1 cellular context compared by ENCODE assay signal in the genomic region with DNA sequence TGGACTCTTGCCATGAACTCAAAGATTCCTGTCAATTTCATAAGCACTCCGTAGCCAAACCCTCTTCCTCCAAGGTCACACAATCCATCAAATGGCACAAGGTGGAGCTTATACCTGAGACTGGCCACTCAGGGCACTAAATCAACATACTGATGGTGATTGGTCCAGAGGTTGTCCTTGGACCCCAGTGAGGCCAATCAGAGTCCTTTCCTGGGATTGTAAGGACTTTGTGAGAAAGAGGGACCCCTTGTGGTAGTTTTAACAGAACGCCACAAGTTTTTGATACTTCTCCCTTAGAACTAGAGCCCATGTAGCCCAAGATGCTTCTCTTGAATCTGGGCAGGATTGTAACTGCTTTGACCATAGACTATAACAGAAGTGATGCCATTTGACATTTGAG.
A peak's percentile ranks its signal among the peaks of the same experiment; 100 is the strongest.
TF ChIP-seq lines count a peak whose summit lies in the region.

No MANE protein-coding gene starts in this region.

TF ChIP-seq in K562, 482 proteins besides CTCF, POLR2A, EP300 and RAD21 (continued from another document):
- TF ChIP-seq PBX2 (CRISPR knock-in tag; IDR thresholded peaks at IDR 0.05; ENCODE audit: low read depth) (no peak), PBX2 (tag; conservative IDR thresholded peaks at IDR 0.05; ENCODE audit: low read depth) (0 out of 2 replicates have a peak, but pooled peaks have one; percentile 21), RFX1 (IDR thresholded peaks at IDR 0.05) (peak; percentile 57), GABPB2 (CRISPR knock-in tag; conservative IDR thresholded peaks at IDR 0.05) (no peak), ZBTB2 (IDR thresholded peaks at IDR 0.05) (no peak), SMC3 (conservative IDR thresholded peaks at IDR 0.05; ENCODE audit: insufficient read depth, low read depth, low read length) (peak; percentile 48; the same call in 1 of the 2 replicates), BCL6 (CRISPR knock-in tag; IDR thresholded peaks at IDR 0.05) (no peak), CC2D1A (IDR thresholded peaks at IDR 0.05) (no peak), MEIS2 (IDR thresholded peaks at IDR 0.05; ENCODE audit: partially characterized antibody) (peak; percentile 33), ASH1L (IDR thresholded peaks at IDR 0.05; ENCODE audit: borderline replicate concordance, low read depth, partially characterized antibody) (peak; percentile 46), FOS (IDR thresholded peaks at IDR 0.05; ENCODE audit: extremely low read depth, insufficient read length) (peak; percentile 65), RBM25 (IDR thresholded peaks at IDR 0.05; ENCODE audit: low read depth, low read length, severe bottlenecking) (peak; percentile 32), NFYB (IDR thresholded peaks at IDR 0.05; ENCODE audit: extremely low read depth, insufficient read length) (peak; percentile 60), CHCHD3 (CRISPR knock-in tag; IDR thresholded peaks at IDR 0.05) (no peak)
- TF ChIP-seq, protein P1, sequence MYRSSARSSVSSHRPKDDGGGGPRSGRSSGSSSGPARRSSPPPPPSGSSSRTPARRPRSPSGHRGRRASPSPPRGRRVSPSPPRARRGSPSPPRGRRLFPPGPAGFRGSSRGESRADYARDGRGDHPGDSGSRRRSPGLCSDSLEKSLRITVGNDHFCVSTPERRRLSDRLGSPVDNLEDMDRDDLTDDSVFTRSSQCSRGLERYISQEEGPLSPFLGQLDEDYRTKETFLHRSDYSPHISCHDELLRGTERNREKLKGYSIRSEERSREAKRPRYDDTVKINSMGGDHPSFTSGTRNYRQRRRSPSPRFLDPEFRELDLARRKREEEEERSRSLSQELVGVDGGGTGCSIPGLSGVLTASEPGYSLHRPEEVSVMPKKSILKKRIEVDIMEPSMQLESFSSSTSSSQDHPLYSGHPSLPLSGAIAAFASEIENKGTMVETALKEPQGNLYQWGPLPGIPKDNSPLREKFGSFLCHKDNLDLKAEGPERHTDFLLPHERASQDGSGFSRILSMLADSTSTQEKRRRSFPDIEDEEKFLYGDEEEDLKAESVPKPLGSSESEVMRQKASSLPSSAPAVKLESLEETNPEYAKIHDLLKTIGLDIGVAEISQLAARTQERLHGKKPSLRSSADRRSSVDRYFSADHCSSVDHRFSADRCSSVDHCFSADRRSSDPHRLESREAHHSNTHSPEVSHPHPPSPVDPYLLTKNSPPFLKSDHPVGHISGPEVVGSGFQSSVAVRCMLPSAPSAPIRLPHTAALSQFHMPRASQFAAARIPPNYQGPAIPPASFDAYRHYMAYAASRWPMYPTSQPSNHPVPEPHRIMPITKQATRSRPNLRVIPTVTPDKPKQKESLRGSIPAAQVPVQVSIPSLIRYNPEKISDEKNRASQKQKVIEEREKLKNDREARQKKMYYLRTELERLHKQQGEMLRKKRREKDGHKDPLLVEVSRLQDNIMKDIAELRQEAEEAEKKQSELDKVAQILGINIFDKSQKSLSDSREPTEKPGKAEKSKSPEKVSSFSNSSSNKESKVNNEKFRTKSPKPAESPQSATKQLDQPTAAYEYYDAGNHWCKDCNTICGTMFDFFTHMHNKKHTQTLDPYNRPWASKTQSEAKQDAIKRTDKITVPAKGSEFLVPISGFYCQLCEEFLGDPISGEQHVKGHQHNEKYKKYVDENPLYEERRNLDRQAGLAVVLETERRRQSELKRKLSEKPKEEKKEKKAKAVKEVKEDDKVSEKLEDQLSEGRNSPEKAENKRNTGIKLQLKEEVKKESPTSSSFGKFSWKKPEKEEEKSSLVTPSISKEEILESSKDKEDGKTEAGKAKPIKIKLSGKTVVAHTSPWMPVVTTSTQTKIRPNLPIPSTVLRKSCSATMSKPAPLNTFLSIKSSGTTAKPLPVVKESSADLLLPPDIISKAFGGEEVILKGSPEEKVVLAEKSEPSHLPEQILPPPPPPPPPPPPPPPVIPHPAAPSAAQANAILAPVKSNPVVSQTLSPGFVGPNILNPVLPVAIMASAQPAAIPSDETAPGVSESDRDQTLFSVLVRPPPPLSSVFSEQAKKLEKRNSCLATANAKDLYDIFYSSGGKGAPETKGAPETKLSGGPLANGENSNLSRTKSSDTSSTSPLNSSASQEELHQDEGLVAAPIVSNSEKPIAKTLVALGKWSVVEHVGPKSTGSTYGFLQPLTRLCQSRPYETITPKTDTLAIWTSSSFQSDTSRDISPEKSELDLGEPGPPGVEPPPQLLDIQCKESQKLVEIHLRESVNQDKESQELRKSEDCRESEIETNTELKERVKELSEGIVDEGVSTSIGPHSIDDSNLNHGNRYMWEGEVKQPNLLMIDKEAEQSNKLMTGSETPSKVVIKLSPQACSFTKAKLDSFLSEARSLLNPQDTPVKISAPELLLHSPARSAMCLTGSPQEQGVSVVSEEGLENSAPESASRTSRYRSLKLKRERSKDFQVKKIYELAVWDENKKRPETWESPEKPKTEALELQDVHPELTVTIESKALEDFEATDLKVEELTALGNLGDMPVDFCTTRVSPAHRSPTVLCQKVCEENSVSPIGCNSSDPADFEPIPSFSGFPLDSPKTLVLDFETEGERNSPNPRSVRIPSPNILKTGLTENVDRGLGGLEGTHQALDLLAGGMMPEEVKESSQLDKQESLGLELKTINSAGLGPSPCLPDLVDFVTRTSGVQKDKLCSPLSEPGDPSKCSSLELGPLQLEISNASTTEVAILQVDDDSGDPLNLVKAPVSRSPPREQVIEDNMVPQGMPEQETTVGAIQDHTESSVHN (IDR thresholded peaks at IDR 0.05; ENCODE audit: borderline replicate concordance in 1 of 2, low read depth in 1 of 2), result no peak
- TF ChIP-seq, protein P2, sequence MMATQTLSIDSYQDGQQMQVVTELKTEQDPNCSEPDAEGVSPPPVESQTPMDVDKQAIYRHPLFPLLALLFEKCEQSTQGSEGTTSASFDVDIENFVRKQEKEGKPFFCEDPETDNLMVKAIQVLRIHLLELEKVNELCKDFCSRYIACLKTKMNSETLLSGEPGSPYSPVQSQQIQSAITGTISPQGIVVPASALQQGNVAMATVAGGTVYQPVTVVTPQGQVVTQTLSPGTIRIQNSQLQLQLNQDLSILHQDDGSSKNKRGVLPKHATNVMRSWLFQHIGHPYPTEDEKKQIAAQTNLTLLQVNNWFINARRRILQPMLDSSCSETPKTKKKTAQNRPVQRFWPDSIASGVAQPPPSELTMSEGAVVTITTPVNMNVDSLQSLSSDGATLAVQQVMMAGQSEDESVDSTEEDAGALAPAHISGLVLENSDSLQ (IDR thresholded peaks at IDR 0.05), result peak; percentile 73
